Comparison of ENCODE assay signal across 29 cellular contexts in the genomic region with DNA sequence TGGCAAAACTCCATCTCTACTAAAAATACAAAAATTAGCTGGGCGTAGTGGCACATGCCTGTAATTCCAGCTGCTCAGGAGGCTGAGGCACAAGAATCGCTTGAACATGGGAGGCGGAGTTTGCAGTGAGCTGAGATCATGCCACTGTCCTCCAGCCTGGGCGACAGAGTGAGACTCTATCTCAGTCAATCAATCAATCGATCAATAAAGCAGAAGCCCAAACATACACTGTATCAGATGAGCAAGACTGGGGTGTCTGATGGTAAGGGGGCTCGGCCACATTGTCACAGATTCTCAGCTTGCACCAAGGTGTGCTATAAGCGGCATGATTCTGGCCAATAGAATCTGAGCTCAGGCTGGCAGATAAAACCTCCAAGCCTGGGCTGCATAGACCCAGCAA.
"Had no signal": no experiment of that assay in that cellular context is flagged by ENCODE, and none has a peak within 500 bp of the region (broad histone marks: within the 10 kb centered on the region; RNA-seq: fewer than 3 reads in every experiment).

No MANE protein-coding gene starts in this region.

- H3K27me3 ChIP-seq: brain microvascular endothelial cell, colonic mucosa had no signal

- H3K36me3 Mint-ChIP-seq: activated CD4-positive, alpha-beta memory T cell treated with anti-CD3 and anti-CD28 coated beads for 36 hours; activated CD8-positive, alpha-beta memory T cell treated with anti-CD3 and anti-CD28 coated beads, Interleukin-2, amount 10 ng/mL, durations not matched to agents 7 days and 5 days; activated naive CD4-positive, alpha-beta T cell treated with anti-CD3 and anti-CD28 coated beads, Interleukin-2, amount 50 U/mL, for 24 hours; activated naive CD8-positive, alpha-beta T cell treated with anti-CD3 and anti-CD28 coated beads, Interleukin-2, amount 10 ng/mL, durations not matched to agents 7 days and 5 days; WTC11 had no signal

- H3K4me1 Mint-ChIP-seq: activated CD8-positive, alpha-beta memory T cell treated with anti-CD3 and anti-CD28 coated beads, Interleukin-2, amount 10 ng/mL, durations not matched to agents 7 days and 5 days; activated naive CD4-positive, alpha-beta T cell treated with anti-CD3 and anti-CD28 coated beads, Interleukin-2, amount 50 U/mL, for 24 hours; activated naive CD8-positive, alpha-beta T cell treated with anti-CD3 and anti-CD28 coated beads, Interleukin-2, amount 10 ng/mL, durations not matched to agents 7 days and 5 days had no signal

- H3K27me3 Mint-ChIP-seq: dendritic cell treated with granulocyte-macrophage colony-stimulating factor and Interleukin-4, amounts not matched to agents 40 ng/mL and 50 ng/mL, for 4 days had no signal

- H3K9me3 ChIP-seq: colonic mucosa, esophagus squamous epithelium, gastroesophageal sphincter had no signal

- H3K36me3 ChIP-seq: brain microvascular endothelial cell, colonic mucosa, esophagus squamous epithelium, gastroesophageal sphincter had no signal

- H3K4me3 ChIP-seq: colonic mucosa, dorsolateral prefrontal cortex, esophagus squamous epithelium, gastroesophageal sphincter had no signal

- H3K9me3 Mint-ChIP-seq: activated CD4-positive, alpha-beta memory T cell treated with anti-CD3 and anti-CD28 coated beads for 36 hours; activated naive CD4-positive, alpha-beta T cell treated with anti-CD3 and anti-CD28 coated beads for 36 hours; activated naive CD4-positive, alpha-beta T cell treated with anti-CD3 and anti-CD28 coated beads, Interleukin-2, amount 50 U/mL, for 24 hours; activated naive CD8-positive, alpha-beta T cell treated with anti-CD3 and anti-CD28 coated beads, Interleukin-2, amount 10 ng/mL, durations not matched to agents 7 days and 5 days; activated T-helper 1 cell treated with anti-CD3 and anti-CD28 coated beads, Interleukin-12 subunit alpha, Interleukin-12 subunit beta, Interleukin-2, Interleukin-4 antibody, amounts not matched to agents 30 ng/mL and 10 ng/mL and 1 ng/mL, durations not matched to agents 14 hours and 24 hours and 36 hours; activated T-helper 2 cell treated with anti-CD3 and anti-CD28 coated beads, Interferon-gamma antibody, Interleukin-2, Interleukin-4, amounts not matched to agents 10 μg/mL and 5 μg/mL and 100 μg/mL, durations not matched to agents 14 hours and 24 hours and 36 hours; dendritic cell treated with granulocyte-macrophage colony-stimulating factor and Interleukin-4, amounts not matched to agents 40 ng/mL and 50 ng/mL, for 4 days; effector memory CD8-positive, alpha-beta T cell; WTC11 had no signal

- H3K4me1 ChIP-seq: colonic mucosa, esophagus squamous epithelium, gastroesophageal sphincter had no signal

- H3K27ac Mint-ChIP-seq: activated CD4-positive, alpha-beta memory T cell treated with anti-CD3 and anti-CD28 coated beads for 36 hours; activated CD8-positive, alpha-beta memory T cell treated with anti-CD3 and anti-CD28 coated beads, Interleukin-2, amount 10 ng/mL, durations not matched to agents 7 days and 5 days; activated CD8-positive, alpha-beta T cell treated with anti-CD3 and anti-CD28 coated beads, Interleukin-2, amount 10 ng/mL, durations not matched to agents 7 days and 5 days; activated naive CD4-positive, alpha-beta T cell treated with anti-CD3 and anti-CD28 coated beads for 36 hours; activated naive CD4-positive, alpha-beta T cell treated with anti-CD3 and anti-CD28 coated beads, Interleukin-2, amount 50 U/mL, for 24 hours; activated naive CD8-positive, alpha-beta T cell treated with anti-CD3 and anti-CD28 coated beads, Interleukin-2, amount 10 ng/mL, durations not matched to agents 7 days and 5 days; activated T-helper 1 cell treated with anti-CD3 and anti-CD28 coated beads, Interleukin-12 subunit alpha, Interleukin-12 subunit beta, Interleukin-2, Interleukin-4 antibody, amounts not matched to agents 30 ng/mL and 10 ng/mL and 1 ng/mL, durations not matched to agents 14 hours and 24 hours and 36 hours; activated T-helper 2 cell treated with anti-CD3 and anti-CD28 coated beads, Interferon-gamma antibody, Interleukin-2, Interleukin-4, amounts not matched to agents 10 μg/mL and 5 μg/mL and 100 μg/mL, durations not matched to agents 14 hours and 24 hours and 36 hours; dendritic cell treated with granulocyte-macrophage colony-stimulating factor and Interleukin-4, amounts not matched to agents 40 ng/mL and 50 ng/mL, for 4 days; effector memory CD8-positive, alpha-beta T cell; WTC11 had no signal

- ATAC-seq: activated CD8-positive, alpha-beta memory T cell treated with anti-CD3 and anti-CD28 coated beads, Interleukin-2, amount 10 ng/mL, durations not matched to agents 7 days and 5 days; activated CD8-positive, alpha-beta T cell treated with anti-CD3 and anti-CD28 coated beads, Interleukin-2, amount 10 ng/mL, durations not matched to agents 7 days and 5 days; effector memory CD8-positive, alpha-beta T cell; gastroesophageal sphincter; WTC11 had no signal

- H3K4me3 Mint-ChIP-seq: activated CD4-positive, alpha-beta memory T cell treated with anti-CD3 and anti-CD28 coated beads for 36 hours; activated CD8-positive, alpha-beta memory T cell treated with anti-CD3 and anti-CD28 coated beads, Interleukin-2, amount 10 ng/mL, durations not matched to agents 7 days and 5 days; activated CD8-positive, alpha-beta T cell treated with anti-CD3 and anti-CD28 coated beads, Interleukin-2, amount 10 ng/mL, durations not matched to agents 7 days and 5 days; activated naive CD4-positive, alpha-beta T cell treated with anti-CD3 and anti-CD28 coated beads for 36 hours; activated naive CD4-positive, alpha-beta T cell treated with anti-CD3 and anti-CD28 coated beads, Interleukin-2, amount 50 U/mL, for 24 hours; activated naive CD8-positive, alpha-beta T cell treated with anti-CD3 and anti-CD28 coated beads, Interleukin-2, amount 10 ng/mL, durations not matched to agents 7 days and 5 days; activated T-helper 1 cell treated with anti-CD3 and anti-CD28 coated beads, Interleukin-12 subunit alpha, Interleukin-12 subunit beta, Interleukin-2, Interleukin-4 antibody, amounts not matched to agents 30 ng/mL and 10 ng/mL and 1 ng/mL, durations not matched to agents 14 hours and 24 hours and 36 hours; dendritic cell treated with granulocyte-macrophage colony-stimulating factor and Interleukin-4, amounts not matched to agents 40 ng/mL and 50 ng/mL, for 4 days; effector memory CD8-positive, alpha-beta T cell; WTC11 had no signal

- DNase-seq: activated CD4-positive, alpha-beta memory T cell treated with anti-CD3 and anti-CD28 coated beads for 36 hours; activated CD4-positive, alpha-beta T cell treated with anti-CD3 and anti-CD28 coated beads for 1 hour; activated CD4-positive, alpha-beta T cell treated with anti-CD3 and anti-CD28 coated beads for 4 hours; activated CD8-positive, alpha-beta memory T cell treated with anti-CD3 and anti-CD28 coated beads, Interleukin-2, amount 10 ng/mL, durations not matched to agents 7 days and 5 days; activated CD8-positive, alpha-beta memory T cell treated with anti-CD3 and anti-CD28 coated beads, Interleukin-2, amount 50 U/mL, for 4 hours; activated CD8-positive, alpha-beta T cell treated with anti-CD3 and anti-CD28 coated beads, Interleukin-2, amount 10 ng/mL, durations not matched to agents 7 days and 5 days; activated effector memory CD4-positive, alpha-beta T cell treated with anti-CD3 and anti-CD28 coated beads, Interleukin-2, amount 50 U/mL, for 16 hours; activated naive CD4-positive, alpha-beta T cell treated with anti-CD3 and anti-CD28 coated beads for 36 hours; activated naive CD8-positive, alpha-beta T cell treated with anti-CD3 and anti-CD28 coated beads, Interleukin-2, amount 10 ng/mL, durations not matched to agents 7 days and 5 days; activated T-cell treated with anti-CD3 and anti-CD28 coated beads, Interleukin-2, amount 50 U/mL, for 1 hour; activated T-cell treated with anti-CD3 and anti-CD28 coated beads, Interleukin-2, amount 50 U/mL, for 48 hours; amniotic stem cell; anterior cingulate cortex; brain microvascular endothelial cell; caudate nucleus; colonic mucosa; dorsolateral prefrontal cortex; effector CD4-positive, alpha-beta T cell; effector memory CD8-positive, alpha-beta T cell; esophagus squamous epithelium; foreskin melanocyte; T-helper 2 cell had no signal

- H3K27ac ChIP-seq: brain microvascular endothelial cell, colonic mucosa, dorsolateral prefrontal cortex, epithelial cell of prostate, esophagus squamous epithelium, gastroesophageal sphincter had no signal
